9 cellular contexts compared by ENCODE assay signal in genomic region chr1:30888391-30888790, GRCh38. TPM values are rescaled to one million over a fixed set of nuclear protein-coding genes. Genes with fewer than 3 reads are reported as not detected.
DNase-seq lines count a peak whose midpoint lies in the region; ATAC-seq, FAIRE-seq and TF ChIP-seq lines count a peak whose summit lies in the region.
"Had no signal": no experiment of that assay in that cellular context is flagged by ENCODE, and none has a peak within 500 bp of the region (broad histone marks: within the 10 kb centered on the region; RNA-seq: fewer than 3 reads in every experiment).

No MANE protein-coding gene starts in this region.

- intact Hi-C loops in IMR-90 (cut with micrococcal nuclease) (no loop called here), K562 (cut with micrococcal nuclease) (no loop called here)

- peak overlapping the region; percentile 55 for H4K5ac ChIP-seq in IMR-90 (ENCODE audit: low read depth, low read length)

- H4K8ac ChIP-seq in IMR-90 (ENCODE audit: low read depth in 2 of 2, low read length in 2 of 2) = peak overlapping the region; percentile 26 to 83; a peak in 3 of 4 replicates

- H3K27ac ChIP-seq in IMR-90 (ENCODE audit: insufficient read depth, low read length) (peak overlapping the region; percentile 73), K562 (ENCODE audit: extremely low read depth, low read depth, low read length) (peak overlapping the region; percentile 38; the same call in 2 of the 3 replicates), stomach smooth muscle (ENCODE audit: low read length) (peak overlapping the region; percentile 97)

- no peak overlapping the region for H3K4me3 ChIP-seq in IMR-90 (ENCODE audit: insufficient read depth, low read depth, low read length)
- no peak overlapping the region for H3K4me3 ChIP-seq in K562
- peak overlapping the region; percentile 15 to 58 for H3K4me3 ChIP-seq in stomach smooth muscle (ENCODE audit: low read length in 2 of 2)

- no peak overlapping the region for H3K4me3 Mint-ChIP-seq in activated CD8-positive, alpha-beta T cell treated with anti-CD3 and anti-CD28 coated beads, Interleukin-2, amount 10 ng/mL, durations not matched to agents 7 days and 5 days
- H3K4me3 Mint-ChIP-seq: naive B cell had no signal

- in situ Hi-C loops in IMR-90 (cut with MboI; ENCODE audit: low sequenced_read_pairs) (no loop called here), K562 (cut with MboI) (no loop called here)

- peak overlapping the region; percentile 64 for H2BK20ac ChIP-seq in IMR-90 (ENCODE audit: low read depth, low read length)

- CTCF ChIA-PET in IMR-90 (lab: Yijun Ruan, JAX) = interaction anchor here (1.1 kb wide), 1 partner anchor 22 kb away, joined by 3 read pairs; no protein-coding TSS in a partner anchor
- CTCF ChIA-PET in K562 (lab: Yijun Ruan, JAX; ENCODE audit: low intra/inter-chr PET ratio) = no interaction called here
- CTCF ChIA-PET in activated CD8-positive, alpha-beta T cell treated with anti-CD3 and anti-CD28 coated beads, Interleukin-2, amount 10 ng/mL, durations not matched to agents 7 days and 5 days (lab: Charles Lee) = no interaction called here

- 33% methylated on average over 1 of the region's 8 CpGs; no CpG with 5 or more reads in 1 of the 2 experiments for WGBS in IMR-90 (ENCODE audit: extremely low coverage in 2 of 2, insufficient read length in 1 of 2), 2 experiments
- 23% methylated on average over 8 of the region's 8 CpGs for WGBS in K562 (ENCODE audit: insufficient coverage, low coverage, missing lambda C conversion rate)

- POLR2A ChIA-PET in IMR-90 (lab: Charles Lee; ENCODE audit: unreplicated experiment) = no interaction called here
- POLR2A ChIA-PET in K562 (lab: Yijun Ruan, JAX) = interaction anchor here (0.5 to 1.7 kb wide), 7 partner anchors 8 to 1775 kb away, joined by 3 to 8 read pairs (median 3); no protein-coding TSS in a partner anchor
- POLR2A ChIA-PET in activated CD8-positive, alpha-beta T cell treated with anti-CD3 and anti-CD28 coated beads, Interleukin-2, amount 10 ng/mL, durations not matched to agents 7 days and 5 days (lab: Charles Lee) = no interaction called here

- peak; percentile 92 for ATAC-seq in IMR-90 (ENCODE audit: low read depth)
- peak; percentile 70 for ATAC-seq in K562
- no peak for ATAC-seq in GM21526 (IDR thresholded peaks at IDR 0.05; ENCODE audit: low FRiP score, unreplicated experiment)
- ATAC-seq in GM18861 (IDR thresholded peaks at IDR 0.05; ENCODE audit: unreplicated experiment) = no peak
- no peak for ATAC-seq in activated CD8-positive, alpha-beta T cell treated with anti-CD3 and anti-CD28 coated beads, Interleukin-2, amount 10 ng/mL, durations not matched to agents 7 days and 5 days

- FAIRE-seq in K562 (lab: Jason Lieb, UNC) = peak; percentile 6

- no peaks in the 10 kb centered on the region for H3K4me1 Mint-ChIP-seq in activated CD8-positive, alpha-beta T cell treated with anti-CD3 and anti-CD28 coated beads, Interleukin-2, amount 10 ng/mL, durations not matched to agents 7 days and 5 days (ENCODE audit: low read depth)

- no peak overlapping the region for H3K56ac ChIP-seq in IMR-90 (ENCODE audit: extremely low read depth, insufficient read depth, low read length)

- no peaks in the 10 kb centered on the region; the same call in 1 of the 2 replicates for H3K36me3 ChIP-seq in IMR-90 (ENCODE audit: control insufficient read depth, insufficient read depth, low read length)
- no peaks in the 10 kb centered on the region for H3K36me3 ChIP-seq in K562 (ENCODE audit: control insufficient read depth, insufficient read depth, low read length)
- H3K36me3 ChIP-seq in stomach smooth muscle (ENCODE audit: control insufficient read depth in 2 of 2, insufficient read depth in 2 of 2, low read length in 2 of 2) = peaks cover 0 to 2% of the 10 kb centered on the region in 2 donors

- H3K14ac ChIP-seq in IMR-90 (replicated peaks; ENCODE audit: low read depth, low read length) = peak overlapping the region; percentile 90

- H2BK15ac ChIP-seq in IMR-90 (ENCODE audit: low read depth, low read length) = peak overlapping the region; percentile 76; the same call in 2 of the 3 replicates

- H4K91ac ChIP-seq in IMR-90 (ENCODE audit: insufficient read depth, low read depth, low read length) = peak overlapping the region; percentile 92

- no peaks in the 10 kb centered on the region for H3K36me3 Mint-ChIP-seq in activated CD8-positive, alpha-beta T cell treated with anti-CD3 and anti-CD28 coated beads, Interleukin-2, amount 10 ng/mL, durations not matched to agents 7 days and 5 days (ENCODE audit: low read depth)
- H3K36me3 Mint-ChIP-seq: naive B cell had no signal

- peak overlapping the region; percentile 74 for H3K23ac ChIP-seq in IMR-90 (ENCODE audit: low read depth, low read length)

- H3K9ac ChIP-seq in IMR-90 (ENCODE audit: low read depth, low read length) (peak overlapping the region; percentile 46), K562 (ENCODE audit: insufficient read depth in 1 of 2, low read depth in 2 of 2, low read length in 2 of 2) (peak overlapping the region; percentile 43 to 85; a peak in 3 of 4 replicates), stomach smooth muscle (ENCODE audit: low read length in 2 of 2) (peak overlapping the region; percentile 67 to 79)

- H3K27ac Mint-ChIP-seq in activated CD8-positive, alpha-beta T cell treated with anti-CD3 and anti-CD28 coated beads, Interleukin-2, amount 10 ng/mL, durations not matched to agents 7 days and 5 days = no peak overlapping the region

- H2BK120ac ChIP-seq in IMR-90 (ENCODE audit: low read depth, low read length) = peak overlapping the region; percentile 91

- H3K9me3 ChIP-seq in IMR-90 (ENCODE audit: control insufficient read depth, insufficient read depth, low read length) = no peaks in the 10 kb centered on the region
- no peaks in the 10 kb centered on the region; the same call in 1 of the 2 replicates for H3K9me3 ChIP-seq in K562 (replicated peaks; ENCODE audit: control insufficient read depth, insufficient read depth, low read depth, low read length)
- H3K9me3 ChIP-seq in stomach smooth muscle (ENCODE audit: control insufficient read depth in 2 of 2, low read length in 2 of 2) = no peaks in the 10 kb centered on the region

- H3K4me2 ChIP-seq in IMR-90 (ENCODE audit: low read depth, low read length) = peak overlapping the region; percentile 54
- peak overlapping the region; percentile 2; the same call in 1 of the 2 replicates for H3K4me2 ChIP-seq in K562 (ENCODE audit: insufficient read depth, low read length)

- H4K20me1 ChIP-seq in IMR-90 (ENCODE audit: insufficient read depth, low read length) (peaks cover 74% of the 10 kb centered on the region), K562 (replicated peaks; ENCODE audit: control insufficient read depth, insufficient read depth, low read length) (no peaks in the 10 kb centered on the region)

- H2AK9ac ChIP-seq in IMR-90 (replicated peaks; ENCODE audit: low read depth, low read length, poor library complexity) = peak overlapping the region; percentile 88

- BruUV-seq in IMR-90 (replicated peaks; lab: Mats Ljungman, UMichigan) (no TSS peak), K562 (replicated peaks; lab: Mats Ljungman, UMichigan) (TSS peak; percentile 62)

- H3K4me1 ChIP-seq in IMR-90 (ENCODE audit: control insufficient read depth, insufficient read depth, low read length) (peaks cover 39% of the 10 kb centered on the region), K562 (replicated peaks in 1 of 2; ENCODE audit: control insufficient read depth in 2 of 2, insufficient read depth in 2 of 2, low read length in 2 of 2) (peaks cover 41 to 47% of the 10 kb centered on the region in 2 experiments), stomach smooth muscle (ENCODE audit: control insufficient read depth, insufficient read depth, low read length) (peaks cover 85% of the 10 kb centered on the region)

- DNase-seq in IMR-90 (peak; percentile 96), K562 (ENCODE audit: extremely low read depth in 1 of 4, low spot score in 3 of 4) (peak in 2 of 4 experiments; percentile 48 to 58), kidney tubule cell (ENCODE audit: low spot score) (peak; percentile 24), NCI-H510A (lab: John Stamatoyannopoulos, UW) (no peak)
- no peak for DNase-seq in activated CD8-positive, alpha-beta T cell treated with anti-CD3 and anti-CD28 coated beads, Interleukin-2, amount 10 ng/mL, durations not matched to agents 7 days and 5 days
- DNase-seq: naive B cell had no signal

- H3K27me3 ChIP-seq in IMR-90 (ENCODE audit: control insufficient read depth, insufficient read depth, low read length) (no peaks in the 10 kb centered on the region), K562 (ENCODE audit: control insufficient read depth in 2 of 2, insufficient read depth in 2 of 2, low read length in 2 of 2) (no peaks in the 10 kb centered on the region), stomach smooth muscle (ENCODE audit: control insufficient read depth in 1 of 2, insufficient read depth in 2 of 2, low read length in 2 of 2) (no peaks in the 10 kb centered on the region)

- TF ChIP-seq POLR2A in IMR-90 (IDR thresholded peaks at IDR 0.05; ENCODE audit: low read depth, low read length) = no peak
- TF ChIP-seq POLR2A in K562 (conservative IDR thresholded peaks at IDR 0.05) = no peak

- peak; percentile 33; the same call in 1 of the 2 replicates for TF ChIP-seq EP300 in K562 (IDR thresholded peaks at IDR 0.05; ENCODE audit: low read length)

- dilution Hi-C loops in IMR-90 (cut with HindIII; ENCODE audit: low sequenced_read_pairs, unreplicated experiment) = no loop called here

- peak overlapping the region; percentile 66 for H3K18ac ChIP-seq in IMR-90 (ENCODE audit: low read depth, low read length)

- H3K9me1 ChIP-seq in IMR-90 (ENCODE audit: insufficient read depth, low read length) (peaks cover 37% of the 10 kb centered on the region), K562 (ENCODE audit: control insufficient read depth, insufficient read depth, low read length) (no peaks in the 10 kb centered on the region)

- peak overlapping the region; percentile 98 for H2AK5ac ChIP-seq in IMR-90 (ENCODE audit: low read depth, low read length)

- peak overlapping the region; percentile 95 for H3K4ac ChIP-seq in IMR-90 (ENCODE audit: low read depth, low read length)

- H3K27me3 Mint-ChIP-seq in activated CD8-positive, alpha-beta T cell treated with anti-CD3 and anti-CD28 coated beads, Interleukin-2, amount 10 ng/mL, durations not matched to agents 7 days and 5 days (ENCODE audit: low read depth) = peaks cover 30% of the 10 kb centered on the region

- TF ChIP-seq RAD21 in IMR-90 (IDR thresholded peaks at IDR 0.05; ENCODE audit: low read length) = no peak
- no peak for TF ChIP-seq RAD21 in K562 (CRISPR knock-in tag; conservative IDR thresholded peaks at IDR 0.05 in 1 of 2, IDR thresholded peaks at IDR 0.05 in 1 of 2)

- no peaks in the 10 kb centered on the region for H3K9me3 Mint-ChIP-seq in activated CD8-positive, alpha-beta T cell treated with anti-CD3 and anti-CD28 coated beads, Interleukin-2, amount 10 ng/mL, durations not matched to agents 7 days and 5 days (ENCODE audit: insufficient read depth)
- H3K9me3 Mint-ChIP-seq: naive B cell had no signal

- TF ChIP-seq CTCF in IMR-90 (conservative IDR thresholded peaks at IDR 0.05; ENCODE audit: low read depth, low read length) (no peak), K562 (IDR thresholded peaks at IDR 0.05 in 2 of 3, conservative IDR thresholded peaks at IDR 0.05 in 1 of 3; ENCODE audit: insufficient read depth in 2 of 3, low read depth in 1 of 3, low read length in 3 of 3) (no peak)

- peak overlapping the region; percentile 73 for H2BK5ac ChIP-seq in IMR-90 (ENCODE audit: low read depth, low read length, poor library complexity, severe bottlenecking)

- H3K79me1 ChIP-seq in IMR-90 (ENCODE audit: low read depth in 1 of 2, low read length in 2 of 2) = peaks cover 44 to 94% of the 10 kb centered on the region in 2 experiments

- peak overlapping the region; percentile 76 for H2AFZ ChIP-seq in IMR-90 (replicated peaks; ENCODE audit: low read length, poor library complexity)
- 0 out of 2 replicates have a peak overlapping the region, but pooled peaks have one; percentile 22 for H2AFZ ChIP-seq in K562 (ENCODE audit: low read depth, low read length)

- H3K79me2 ChIP-seq in K562 (ENCODE audit: control insufficient read depth, insufficient read depth, low read length) = 0 out of 3 replicates have a peak, but pooled peaks cover 4% of the 10 kb centered on the region

RNA-seq across cellular contexts. Expression of gene SDC3, which starts 20.2 kb away (rescaled TPM):
- 13.1 and 14.2 TPM in 2 replicates for total RNA-seq in IMR-90 (2012; rRNA removed)
- polyA plus RNA-seq in IMR-90 (2012; rRNA removed) = 71.5 and 75.7 TPM in 2 replicates
- polyA plus RNA-seq in IMR-90 (2012; cell fraction: cytosol; rRNA removed) = 47.3 and 81.5 TPM in 2 replicates
- polyA plus RNA-seq in IMR-90 (2012; cell fraction: nucleus; rRNA removed; ENCODE audit: low replicate concordance) = 36.2 and 50.9 TPM in 2 replicates
- 13.1 and 24.6 TPM in 2 replicates for total RNA-seq in K562 (2011; cell fraction: chromatin; rRNA removed; ENCODE audit: low replicate concordance)
- total RNA-seq in K562 (2011; cell fraction: nucleolus; rRNA removed) = 24.0 and 32.2 TPM in 2 replicates
- 29.8 and 31.2 TPM in 2 replicates for total RNA-seq in K562 (2011; cell fraction: nucleoplasm; rRNA removed)
- 12.1 and 20.7 TPM in 2 replicates for total RNA-seq in K562 (2014; rRNA removed)
- total RNA-seq in K562 (2014; rRNA removed; fragmentation: Illumina TruSeq; extraction: Trizol) = 8.6 and 9.0 TPM in 2 replicates
- total RNA-seq in K562 (2015; rRNA removed; fragmentation: Illumina TruSeq; extraction: Trizol) = 17.6 and 18.3 TPM in 2 replicates
- 39.4 and 44.1 TPM in 2 replicates for total RNA-seq in K562 (2021)
- polyA plus RNA-seq in K562 (2011; rRNA removed) = 6.5 and 8.9 TPM in 2 replicates
- polyA plus RNA-seq in K562 (2011; cell fraction: cytosol; rRNA removed) = 8.4 and 12.2 TPM in 2 replicates
- polyA plus RNA-seq in K562 (2011; cell fraction: nucleus; rRNA removed) = 15.0 and 19.6 TPM in 2 replicates
- polyA plus RNA-seq in K562 (2012) = 39.4 and 99.6 TPM in 2 replicates
- polyA plus RNA-seq in K562 (2014; fragmentation: Illumina TruSeq; extraction: Trizol) = 30.5 and 39.3 TPM in 2 replicates
- polyA plus RNA-seq in K562 (2014; fragmentation: Nextera tagmentation; extraction: Ambion mirVana) = under 1 TPM; 0.38 to 0.56 TPM
- polyA plus RNA-seq in K562 (2014; rRNA removed) = 20.4 and 24.5 TPM in 2 replicates
- 4.6 and 6.4 TPM in 2 replicates for polyA minus RNA-seq in K562 (2011; rRNA and poly(A)+ RNA removed)
- polyA minus RNA-seq in K562 (2011; cell fraction: cytosol; rRNA and poly(A)+ RNA removed) = 12.1 and 19.4 TPM in 2 replicates
- polyA minus RNA-seq in K562 (2011; cell fraction: nucleus; rRNA and poly(A)+ RNA removed) = 3.4 and 3.8 TPM in 2 replicates
- total RNA-seq in activated CD8-positive, alpha-beta T cell treated with anti-CD3 and anti-CD28 coated beads, Interleukin-2, amount 10 ng/mL, durations not matched to agents 7 days and 5 days = not detected

Comparison
In these comparisons a context has a peak if more than half of its experiments do, and no peak if none do; other contexts are left out.
1. ATAC-seq: peak in IMR-90 (single experiment) and K562 (single experiment); none in GM21526 (single experiment), GM18861 (single experiment) and activated CD8-positive, alpha-beta T cell treated with anti-CD3 and anti-CD28 coated beads, Interleukin-2, amount 10 ng/mL, durations not matched to agents 7 days and 5 days (single experiment).
2. DNase-seq: peak in IMR-90 (single experiment) and kidney tubule cell (single experiment); none in NCI-H510A (single experiment) and activated CD8-positive, alpha-beta T cell treated with anti-CD3 and anti-CD28 coated beads, Interleukin-2, amount 10 ng/mL, durations not matched to agents 7 days and 5 days (single experiment).
3. H3K27ac ChIP-seq: peak in every context shown above with its lines; median percentile 97 in stomach smooth muscle; 73 in IMR-90; 38 in K562.
4. H3K4me3 ChIP-seq: peak in stomach smooth muscle (2 of 2); none in IMR-90 (single experiment) and K562 (single experiment).
5. RNA of gene SDC3, which starts 20.2 kb away (total RNA-seq): 8.6 to 44.1 TPM in K562 and 13.1 to 14.2 TPM in IMR-90; not detected in activated CD8-positive, alpha-beta T cell treated with anti-CD3 and anti-CD28 coated beads, Interleukin-2, amount 10 ng/mL, durations not matched to agents 7 days and 5 days; every median in the first group is over 4 times any median in the second.
6. Peak in every context shown above with its lines, with median percentiles within 50 percentile points of each other: H3K9ac ChIP-seq.